ENCODE assay signal across 8 cellular contexts in genomic region chr10:127907411-127908105, GRCh38. TPM values are rescaled to one million over a fixed set of nuclear protein-coding genes. Genes with fewer than 3 reads are reported as not detected.
A peak's percentile ranks its signal among the peaks of the same experiment; 100 is the strongest.
DNase-seq lines count a peak whose midpoint lies in the region; ATAC-seq and TF ChIP-seq lines count a peak whose summit lies in the region.

No MANE protein-coding gene starts in this region.

- H3K9me2 ChIP-seq in GM23338 (ENCODE audit: insufficient read depth) (no peaks in the 10 kb centered on the region), neural cell (ENCODE audit: insufficient read depth, low read length) (no peaks in the 10 kb centered on the region)

- TF ChIP-seq EP300 in neural cell (conservative IDR thresholded peaks at IDR 0.05; ENCODE audit: poor library complexity, severe bottlenecking): no peak

- H3K4me1 Mint-ChIP-seq in GM23338 (peaks cover 2% of the 10 kb centered on the region; the same call in 2 of the 3 replicates), activated B cell treated with CpG ODN at 0.5 μM for 24 hours (no peaks in the 10 kb centered on the region)

- H3F3A ChIP-seq in GM23338 (replicated peaks; ENCODE audit: low read depth): no peaks in the 10 kb centered on the region
- H3F3A ChIP-seq in neural cell (ENCODE audit: insufficient read depth, low read length, poor library complexity, severe bottlenecking): no peaks in the 10 kb centered on the region

- peak overlapping the region; percentile 53 for H3K4me3 Mint-ChIP-seq in GM23338
- peak overlapping the region; percentile 29 for H3K4me3 Mint-ChIP-seq in activated B cell treated with CpG ODN at 0.5 μM for 24 hours

- no peak for TF ChIP-seq CTCF in GM23338 (conservative IDR thresholded peaks at IDR 0.05; ENCODE audit: low read depth in 2 of 2)
- TF ChIP-seq CTCF in activated B cell treated with CpG ODN at 0.5 μM for 24 hours (IDR thresholded peaks at IDR 0.05): no peak
- no peak for TF ChIP-seq CTCF in fibroblast of the aortic adventitia (IDR thresholded peaks at IDR 0.05; ENCODE audit: insufficient read depth, low read length)
- no peak for TF ChIP-seq CTCF in neural cell (IDR thresholded peaks at IDR 0.05; ENCODE audit: poor library complexity, severe bottlenecking)

- no peaks in the 10 kb centered on the region for H3K36me3 ChIP-seq in GM23338 (ENCODE audit: insufficient read depth)
- H3K36me3 ChIP-seq in neural cell (ENCODE audit: insufficient read depth, low read length): no peaks in the 10 kb centered on the region

- POLR2A ChIA-PET in activated B cell treated with CpG ODN at 0.5 μM for 24 hours (lab: Charles Lee): interaction anchor here (0.6 kb wide), 1 partner anchor 15 kb away, joined by 3 read pairs; no protein-coding TSS in a partner anchor

- CTCF ChIA-PET in activated B cell treated with CpG ODN at 0.5 μM for 24 hours (lab: Charles Lee): interaction anchor here (0.9 to 3.3 kb wide), 7 partner anchors 103 to 244 kb away, joined by 3 to 36 read pairs (median 10); no protein-coding TSS in a partner anchor

- H3K4me1 ChIP-seq in GM23338 (ENCODE audit: insufficient read depth): no peaks in the 10 kb centered on the region

- ATAC-seq in GM23338 (peak; percentile 15), activated B cell treated with CpG ODN at 0.5 μM for 24 hours (ENCODE audit: low read depth) (no peak), HG02885 (IDR thresholded peaks at IDR 0.05; ENCODE audit: poor library complexity, unreplicated experiment) (no peak), GM18858 (IDR thresholded peaks at IDR 0.05; ENCODE audit: unreplicated experiment) (no peak)

- intact Hi-C loops in activated B cell treated with CpG ODN at 0.5 μM for 24 hours (cut with micrococcal nuclease): loop anchor here (1.0 to 2.0 kb wide), 2 partner anchors 243 to 305 kb away; no protein-coding TSS in a partner anchor

- H3K27me3 Mint-ChIP-seq in GM23338 (ENCODE audit: insufficient read depth, low read depth, poor library complexity) (peaks cover 17% of the 10 kb centered on the region), activated B cell treated with CpG ODN at 0.5 μM for 24 hours (peaks cover 47% of the 10 kb centered on the region)

- no peak overlapping the region for H3K27ac ChIP-seq in GM23338 (ENCODE audit: low read depth)
- H3K27ac ChIP-seq in neural cell (ENCODE audit: low read length): no peak overlapping the region

- no peaks in the 10 kb centered on the region for H3K79me2 ChIP-seq in GM23338 (replicated peaks; ENCODE audit: insufficient read depth)
- no peaks in the 10 kb centered on the region for H3K79me2 ChIP-seq in neural cell (replicated peaks; ENCODE audit: insufficient read depth, low read length)

- H4K20me1 ChIP-seq in GM23338 (replicated peaks; ENCODE audit: insufficient read depth) (no peaks in the 10 kb centered on the region), neural cell (ENCODE audit: insufficient read depth) (no peaks in the 10 kb centered on the region)

- peak overlapping the region; percentile 66 for H3K9ac ChIP-seq in neural cell (ENCODE audit: low read length)

- H3K9me3 ChIP-seq in neural cell (ENCODE audit: low read length): no peaks in the 10 kb centered on the region

- H3K4me2 ChIP-seq in GM23338 (peak overlapping the region; percentile 82), neural cell (ENCODE audit: low read length) (no peak overlapping the region)

- no peak for TF ChIP-seq RAD21 in neural cell (conservative IDR thresholded peaks at IDR 0.05)

- peaks cover 9% of the 10 kb centered on the region for H3K27me3 ChIP-seq in GM23338 (ENCODE audit: insufficient read depth)
- peaks cover 12% of the 10 kb centered on the region for H3K27me3 ChIP-seq in neural cell (ENCODE audit: insufficient read depth, low read depth, low read length)

- H3K9me3 Mint-ChIP-seq in GM23338 (no peaks in the 10 kb centered on the region; the same call in 2 of the 3 replicates), activated B cell treated with CpG ODN at 0.5 μM for 24 hours (no peaks in the 10 kb centered on the region)

- DNase-seq in GM23338 (ENCODE audit: low spot score) (peak; percentile 39), activated B cell treated with CpG ODN at 0.5 μM for 24 hours (peak; percentile 22), fibroblast of the aortic adventitia (ENCODE audit: low read depth) (peak; percentile 32), cortex of kidney (lab: John Stamatoyannopoulos, UW) (no peak), NAMALWA (ENCODE audit: low spot score) (no peak)

- no peaks in the 10 kb centered on the region for H3K36me3 Mint-ChIP-seq in GM23338 (ENCODE audit: low read depth)
- H3K36me3 Mint-ChIP-seq in activated B cell treated with CpG ODN at 0.5 μM for 24 hours (ENCODE audit: low read depth): no peaks in the 10 kb centered on the region

- H3K4me3 ChIP-seq in GM23338 (peak overlapping the region; percentile 63), fibroblast of the aortic adventitia (ENCODE audit: low read depth, low read length) (peak overlapping the region; percentile 48), neural cell (ENCODE audit: low read length) (peak overlapping the region; percentile 67)

- H3K27ac Mint-ChIP-seq in GM23338: no peak overlapping the region
- H3K27ac Mint-ChIP-seq in activated B cell treated with CpG ODN at 0.5 μM for 24 hours: no peak overlapping the region

- peak overlapping the region; percentile 66; the same call in 1 of the 2 replicates for H2AFZ ChIP-seq in GM23338
- H2AFZ ChIP-seq in neural cell (ENCODE audit: low read depth, low read length): no peak overlapping the region

TF ChIP-seq in GM23338, 12 proteins besides CTCF, POLR2A, EP300 and RAD21 (continues in another document):
- TF ChIP-seq EZH2phosphoT487 (IDR thresholded peaks at IDR 0.05; ENCODE audit: unreplicated experiment) (no peak), EZH2 (IDR thresholded peaks at IDR 0.05; ENCODE audit: low read depth, unreplicated experiment) (no peak), STAT1 (IDR thresholded peaks at IDR 0.05; ENCODE audit: unreplicated experiment) (no peak), NANOG (IDR thresholded peaks at IDR 0.05; ENCODE audit: borderline replicate concordance) (no peak)

TF ChIP-seq in neural cell, 6 proteins besides CTCF, POLR2A, EP300 and RAD21:
- TF ChIP-seq SMC3 (conservative IDR thresholded peaks at IDR 0.05; ENCODE audit: poor library complexity): no peak
- no peak for TF ChIP-seq REST (IDR thresholded peaks at IDR 0.05; ENCODE audit: borderline replicate concordance)
- TF ChIP-seq EZH2 (IDR thresholded peaks at IDR 0.05; ENCODE audit: borderline replicate concordance, insufficient read depth, low read length, poor library complexity, severe bottlenecking): no peak
- no peak for TF ChIP-seq TAF1 (IDR thresholded peaks at IDR 0.05; ENCODE audit: low read depth)
- no peak for TF ChIP-seq POLR2AphosphoS5 (IDR thresholded peaks at IDR 0.05)
- TF ChIP-seq MXI1 (conservative IDR thresholded peaks at IDR 0.05; ENCODE audit: poor library complexity, severe bottlenecking): no peak

RNA-seq across cellular contexts. Expression of gene PTPRE, which starts 0.7 kb away (rescaled TPM):
- total RNA-seq in GM23338 (2014; rRNA removed; shearing (Covaris generic)): 0.42 and 0.54 TPM in 2 replicates
- polyA plus RNA-seq in GM23338 (2016; fragmentation: Nextera tagmentation; extraction: Ambion mirVana) (0.34 and 3.0 TPM in 2 replicates), neural cell (4.1 and 4.4 TPM in 2 replicates)
- total RNA-seq in activated B cell treated with CpG ODN at 0.5 μM for 24 hours (28.2 and 36.8 TPM in 2 replicates), fibroblast of the aortic adventitia (ENCODE audit: low replicate concordance) (0.09 and 0.98 TPM in 2 replicates)
- polyA minus RNA-seq in neural cell: 9.7 and 10.0 TPM in 2 replicates

RNA-seq across cellular contexts. Expression of gene CLRN3, which starts 14.8 kb away (rescaled TPM):
- not detected in 2 replicates for total RNA-seq in GM23338 (2014; rRNA removed; shearing (Covaris generic))
- not detected in 2 replicates for polyA plus RNA-seq in GM23338 (2016; fragmentation: Nextera tagmentation; extraction: Ambion mirVana)
- total RNA-seq in activated B cell treated with CpG ODN at 0.5 μM for 24 hours: not detected in 2 replicates
- total RNA-seq in fibroblast of the aortic adventitia (ENCODE audit: low replicate concordance): not detected in 2 replicates
- polyA plus RNA-seq in neural cell: not detected in 2 replicates
- not detected in 2 replicates for polyA minus RNA-seq in neural cell

Comparison
In these comparisons a context has a peak if more than half of its experiments do, and no peak if none do; other contexts are left out.
1. DNase-seq: peak in GM23338 (single experiment), activated B cell treated with CpG ODN at 0.5 μM for 24 hours (single experiment) and fibroblast of the aortic adventitia (single experiment); none in cortex of kidney (single experiment) and NAMALWA (single experiment).
2. RNA of gene PTPRE, which starts 0.7 kb away (total RNA-seq): 28.2 to 36.8 TPM in activated B cell treated with CpG ODN at 0.5 μM for 24 hours; 0.42 to 0.54 TPM in GM23338 and 0.09 to 0.98 TPM in fibroblast of the aortic adventitia; every median in the first group is over 10 times any median in the second.
3. Peak in every context shown above with its lines, with median percentiles within 50 percentile points of each other: H3K4me3 ChIP-seq.